Comparison of ENCODE assay signal across 10 cellular contexts in genomic region chr1:1859970-1860691, GRCh38. TPM values are rescaled to one million over a fixed set of nuclear protein-coding genes. Genes with fewer than 3 reads are reported as not detected.
A peak's percentile ranks its signal among the peaks of the same experiment; 100 is the strongest.
DNase-seq lines count a peak whose midpoint lies in the region; ATAC-seq and TF ChIP-seq lines count a peak whose summit lies in the region.
"Not testable (repeated sequence)": the region's sequence is repeated elsewhere in the genome, so short reads cannot be mapped to it uniquely, and the experiment has no call there.
"Had no signal": no experiment of that assay in that cellular context is flagged by ENCODE, and none has a peak within 500 bp of the region (broad histone marks: within the 10 kb centered on the region; RNA-seq: fewer than 3 reads in every experiment).

No MANE protein-coding gene starts in this region.

- H3K27ac ChIP-seq in DOHH2 (ENCODE audit: low read depth, low read length) (peak overlapping the region; percentile 94), PC-9 (0 out of 2 replicates have a peak overlapping the region, but pooled peaks have one; percentile 0), mesodermal cell (ENCODE audit: low read depth, low read length, severe bottlenecking) (peak overlapping the region; percentile 74), prostate gland (peak overlapping the region; percentile 77 to 80), upper lobe of left lung (peak overlapping the region in 3 of 4 donors; percentile 71 to 77 (median 76))

- H3K27me3 Mint-ChIP-seq in activated CD4-positive, alpha-beta memory T cell treated with anti-CD3 and anti-CD28 coated beads, Interleukin-2, amount 10 ng/mL, durations not matched to agents 7 days and 5 days; central memory CD8-positive, alpha-beta T cell: not testable (repeated sequence)

- peak overlapping the region; percentile 90 for H3K4me2 ChIP-seq in DOHH2 (ENCODE audit: low read length)
- H3K4me2 ChIP-seq in PC-9 = not testable (repeated sequence)

- H3K9me2 ChIP-seq in DOHH2 (replicated peaks; ENCODE audit: control insufficient read depth, low read length); PC-9 (ENCODE audit: insufficient read depth): not testable (repeated sequence)

- WGBS in mesodermal cell (ENCODE audit: insufficient coverage in 2 of 2), 2 experiments = 70 to 88% methylated on average over 2 to 6 of the region's 8 CpGs
- 86% methylated on average over 8 of the region's 8 CpGs for WGBS in prostate gland
- 74 to 86% methylated on average over 8 of the region's 8 CpGs for WGBS in upper lobe of left lung, 2 donors

- H3K4me3 ChIP-seq in DOHH2 (ENCODE audit: low read length) (peak overlapping the region; percentile 61), fibroblast of villous mesenchyme (ENCODE audit: low read depth, low read length) (peak overlapping the region; percentile 40), upper lobe of left lung (peak overlapping the region in 1 of 4 donors; percentile 15)
- not testable (repeated sequence) for H3K4me3 ChIP-seq in PC-9; mesodermal cell (ENCODE audit: extremely low read depth, insufficient read depth, low read length, poor library complexity, severe bottlenecking); prostate gland

- not testable (repeated sequence) for H3K9me3 ChIP-seq in DOHH2 (ENCODE audit: control insufficient read depth, insufficient read depth, low read length); PC-9 (ENCODE audit: insufficient read depth, low read depth); mesodermal cell (ENCODE audit: control insufficient read depth, low read length); prostate gland; upper lobe of left lung

- H3K9me3 Mint-ChIP-seq in activated CD4-positive, alpha-beta memory T cell treated with anti-CD3 and anti-CD28 coated beads, Interleukin-2, amount 10 ng/mL, durations not matched to agents 7 days and 5 days; central memory CD8-positive, alpha-beta T cell: not testable (repeated sequence)

- peaks cover 46% of the 10 kb centered on the region for H3K36me3 ChIP-seq in DOHH2 (ENCODE audit: control insufficient read depth, low read length)
- H3K36me3 ChIP-seq in PC-9 (ENCODE audit: low read depth); prostate gland; upper lobe of left lung: not testable (repeated sequence)
- H3K36me3 ChIP-seq in mesodermal cell (ENCODE audit: control insufficient read depth, insufficient read depth, low read length) = peaks cover 53% of the 10 kb centered on the region

- not testable (repeated sequence) for TF ChIP-seq EP300 in upper lobe of left lung (IDR thresholded peaks at IDR 0.05)

- H4K20me1 ChIP-seq in DOHH2 (ENCODE audit: control insufficient read depth, insufficient read depth, low read depth, low read length) = peaks cover 14% of the 10 kb centered on the region
- H4K20me1 ChIP-seq in PC-9 (ENCODE audit: insufficient read depth) = peaks cover 92% of the 10 kb centered on the region

- H3K4me1 Mint-ChIP-seq in activated CD4-positive, alpha-beta memory T cell treated with anti-CD3 and anti-CD28 coated beads, Interleukin-2, amount 10 ng/mL, durations not matched to agents 7 days and 5 days = peaks cover 57% of the 10 kb centered on the region
- H3K4me1 Mint-ChIP-seq in central memory CD8-positive, alpha-beta T cell = peaks cover 64% of the 10 kb centered on the region

- ATAC-seq in central memory CD8-positive, alpha-beta T cell (replicated peaks; ENCODE audit: extremely low read depth, poor library complexity, severe bottlenecking); upper lobe of left lung (ENCODE audit: low FRiP score in 2 of 2): not testable (repeated sequence)

- not testable (repeated sequence) for TF ChIP-seq CTCF in DOHH2 (IDR thresholded peaks at IDR 0.05; ENCODE audit: low read depth, low read length, poor library complexity, severe bottlenecking); PC-9 (conservative IDR thresholded peaks at IDR 0.05); fibroblast of villous mesenchyme (IDR thresholded peaks at IDR 0.05; ENCODE audit: insufficient read depth, low read depth, low read length); prostate gland (IDR thresholded peaks at IDR 0.05); upper lobe of left lung (IDR thresholded peaks at IDR 0.05)

- BruUV-seq in PC-9 (replicated peaks; lab: Mats Ljungman, UMichigan) = not testable (repeated sequence)

- H3K27me3 ChIP-seq in DOHH2 (ENCODE audit: control insufficient read depth, low read length); PC-9 (ENCODE audit: insufficient read depth, low read depth); prostate gland (replicated peaks; ENCODE audit: insufficient read depth); upper lobe of left lung: not testable (repeated sequence)

- H3K4me1 ChIP-seq in DOHH2 (ENCODE audit: control insufficient read depth, low read length) (peaks cover 96% of the 10 kb centered on the region), PC-9 (replicated peaks; ENCODE audit: insufficient read depth) (peaks cover 17% of the 10 kb centered on the region; the same call in 1 of the 2 replicates), mesodermal cell (ENCODE audit: control insufficient read depth, insufficient read depth, low read length, poor library complexity, severe bottlenecking) (peaks cover 32% of the 10 kb centered on the region), prostate gland (replicated peaks) (peaks cover 20% of the 10 kb centered on the region), upper lobe of left lung (peaks cover 70 to 89% (median 82%) of the 10 kb centered on the region in 4 donors)

- H3K79me2 ChIP-seq in DOHH2 (ENCODE audit: control insufficient read depth, low read length) (peaks cover 100% of the 10 kb centered on the region), PC-9 (ENCODE audit: low read depth) (peaks cover 96% of the 10 kb centered on the region)

- H3K4me3 Mint-ChIP-seq in activated CD4-positive, alpha-beta memory T cell treated with anti-CD3 and anti-CD28 coated beads, Interleukin-2, amount 10 ng/mL, durations not matched to agents 7 days and 5 days = not testable (repeated sequence)
- peak overlapping the region; percentile 28 for H3K4me3 Mint-ChIP-seq in central memory CD8-positive, alpha-beta T cell

- POLR2A ChIA-PET in PC-9 (lab: Charles Lee; ENCODE audit: unreplicated experiment) = not testable (repeated sequence)
- POLR2A ChIA-PET in activated CD4-positive, alpha-beta memory T cell treated with anti-CD3 and anti-CD28 coated beads, Interleukin-2, amount 10 ng/mL, durations not matched to agents 7 days and 5 days (lab: Charles Lee) = interaction anchor here (1.3 kb wide), 1 partner anchor 10 kb away, joined by 5 read pairs; no protein-coding TSS in a partner anchor

- TF ChIP-seq POLR2A in prostate gland (IDR thresholded peaks at IDR 0.05); upper lobe of left lung (IDR thresholded peaks at IDR 0.05): not testable (repeated sequence)

- CTCF ChIA-PET in PC-9 (lab: Charles Lee) = interaction anchor here (0.7 kb wide), 1 partner anchor 29 kb away, joined by 9 read pairs; no protein-coding TSS in a partner anchor
- CTCF ChIA-PET in activated CD4-positive, alpha-beta memory T cell treated with anti-CD3 and anti-CD28 coated beads, Interleukin-2, amount 10 ng/mL, durations not matched to agents 7 days and 5 days (lab: Charles Lee) = interaction anchor here (1.0 to 1.4 kb wide), 2 partner anchors 11 to 45 kb away, joined by 3 to 5 read pairs; no protein-coding TSS in a partner anchor

- peak overlapping the region; percentile 44 for H3K27ac Mint-ChIP-seq in activated CD4-positive, alpha-beta memory T cell treated with anti-CD3 and anti-CD28 coated beads, Interleukin-2, amount 10 ng/mL, durations not matched to agents 7 days and 5 days
- H3K27ac Mint-ChIP-seq in central memory CD8-positive, alpha-beta T cell (ENCODE audit: low read depth) = peak overlapping the region; percentile 83

- not testable (repeated sequence) for DNase-seq in PC-9; activated CD4-positive, alpha-beta memory T cell treated with anti-CD3 and anti-CD28 coated beads, Interleukin-2, amount 10 ng/mL, durations not matched to agents 7 days and 5 days; central memory CD8-positive, alpha-beta T cell (ENCODE audit: low spot score in 2 of 2); fibroblast of villous mesenchyme (ENCODE audit: low read depth); prostate gland (ENCODE audit: low spot score); upper lobe of left lung

- not testable (repeated sequence) for H3K36me3 Mint-ChIP-seq in activated CD4-positive, alpha-beta memory T cell treated with anti-CD3 and anti-CD28 coated beads, Interleukin-2, amount 10 ng/mL, durations not matched to agents 7 days and 5 days (ENCODE audit: low read depth); central memory CD8-positive, alpha-beta T cell (ENCODE audit: insufficient read depth)

- H2AFZ ChIP-seq in PC-9 = not testable (repeated sequence)

- H3F3A ChIP-seq in DOHH2 (ENCODE audit: control insufficient read depth, insufficient read depth) (peaks cover 48% of the 10 kb centered on the region), PC-9 (ENCODE audit: insufficient read depth, low read depth) (peaks cover 28% of the 10 kb centered on the region)

- intact Hi-C loops in PC-9 (cut with micrococcal nuclease; ENCODE audit: unreplicated experiment) (loop anchor here (2.0 kb wide), 1 partner anchor 31 kb away; the partner anchor contains the start of gene GNB1), prostate gland (cut with DNase I) (loop anchor here (5.0 kb wide), 1 partner anchor 32 kb away; the partner anchor contains the start of gene GNB1)

RNA-seq across cellular contexts. Expression of gene GNB1, which starts 30.8 kb away (rescaled TPM):
- total RNA-seq in PC-9 (2021) = 257 and 286 TPM in 2 replicates
- 100 to 1,000 TPM; 428 to 431 TPM for total RNA-seq in activated CD4-positive, alpha-beta memory T cell treated with anti-CD3 and anti-CD28 coated beads, Interleukin-2, amount 10 ng/mL, durations not matched to agents 7 days and 5 days
- total RNA-seq in fibroblast of villous mesenchyme = 107 and 124 TPM in 2 replicates
- 351 TPM for polyA plus RNA-seq in mesodermal cell (2013, experiment 1 of 2)
- 314 TPM for polyA plus RNA-seq in mesodermal cell (2013, experiment 2 of 2)
- 100 to 1,000 TPM; 163 to 233 TPM for total RNA-seq in prostate gland
- 100 to 1,000 TPM; 126 to 386 (median 173) TPM for total RNA-seq in upper lobe of left lung

RNA-seq across cellular contexts. Expression of gene CALML6, which starts 54.9 kb away (rescaled TPM):
- total RNA-seq in PC-9 (2021) = 2.1 and 3.9 TPM in 2 replicates
- under 1 TPM; 0.25 to 0.38 TPM for total RNA-seq in activated CD4-positive, alpha-beta memory T cell treated with anti-CD3 and anti-CD28 coated beads, Interleukin-2, amount 10 ng/mL, durations not matched to agents 7 days and 5 days
- total RNA-seq in fibroblast of villous mesenchyme = under 0.01 TPM in 2 replicates
- polyA plus RNA-seq in mesodermal cell (2013, experiment 1 of 2) = 0.29 TPM
- polyA plus RNA-seq in mesodermal cell (2013, experiment 2 of 2) = 0.25 TPM
- under 1 TPM; 0.18 to 0.28 TPM for total RNA-seq in prostate gland
- total RNA-seq in upper lobe of left lung = under 1 TPM in 3 of 6 donors, not detected in 3; 0.37 to 0.57 (median 0.39) TPM
- total RNA-seq: HT-29, M059J had no signal

RNA-seq across cellular contexts. Expression of gene TMEM52, which starts 58.9 kb away (rescaled TPM):
- total RNA-seq in PC-9 (2021) = 7.4 and 8.5 TPM in 2 replicates
- total RNA-seq in activated CD4-positive, alpha-beta memory T cell treated with anti-CD3 and anti-CD28 coated beads, Interleukin-2, amount 10 ng/mL, durations not matched to agents 7 days and 5 days = not detected
- 0.32 and 0.43 TPM in 2 replicates for total RNA-seq in fibroblast of villous mesenchyme
- 3.3 TPM for polyA plus RNA-seq in mesodermal cell (2013, experiment 1 of 2)
- 2.5 TPM for polyA plus RNA-seq in mesodermal cell (2013, experiment 2 of 2)
- total RNA-seq in prostate gland = 10 to 100 TPM in 1 of 2 donors, 1 to 10 TPM in 1; 7.8 to 43.3 TPM
- 1 to 10 TPM in 4 of 6 donors, under 1 TPM in 1, not detected in 1; 0.59 to 3.8 (median 2.7) TPM for total RNA-seq in upper lobe of left lung
- total RNA-seq: M059J had no signal

Comparison
In these comparisons a context has a peak if more than half of its experiments do, and no peak if none do; other contexts are left out.
1. H3K27ac ChIP-seq: peak in every context shown above with its lines; median percentile 94 in DOHH2; 78 in prostate gland; 76 in upper lobe of left lung; 74 in mesodermal cell; 0 in PC-9.